Comparison of ENCODE assay signal across 16 cellular contexts in genomic region chr2:117087565-117088291, GRCh38.
DNase-seq lines count a peak whose midpoint lies in the region; ATAC-seq and TF ChIP-seq lines count a peak whose summit lies in the region.
"Had no signal": no experiment of that assay in that cellular context is flagged by ENCODE, and none has a peak within 500 bp of the region (broad histone marks: within the 10 kb centered on the region; RNA-seq: fewer than 3 reads in every experiment).

No MANE protein-coding gene starts in this region.

- no peaks in the 10 kb centered on the region for H3K79me1 ChIP-seq in H9 (ENCODE audit: insufficient read depth, low read depth, low read length, poor library complexity, severe bottlenecking)

- peaks cover 38% of the 10 kb centered on the region in 2 experiments for H3K4me1 Mint-ChIP-seq in H9
- peaks cover 34% of the 10 kb centered on the region for H3K4me1 Mint-ChIP-seq in nephron
- H3K4me1 Mint-ChIP-seq: T-cell had no signal

- H4K20me1 ChIP-seq in H9 (ENCODE audit: control insufficient read depth, insufficient read depth, insufficient read length): no peaks in the 10 kb centered on the region

- H3K4me3 Mint-ChIP-seq in H9 (peak overlapping the region; percentile 2 to 5; a peak in 3 of 5 replicates), nephron (peak overlapping the region; percentile 7 to 65 (median 41))
- H3K4me3 Mint-ChIP-seq: natural killer cell treated with Interleukin-12 subunit alpha and Interleukin-12 subunit beta and Interleukin-15 and Interleukin-18, amount 100 ng/mL, for 72 hours; T-cell had no signal

- H3T11ph ChIP-seq in H9 (ENCODE audit: low read length): no peak overlapping the region

- H2AK5ac ChIP-seq in H9 (ENCODE audit: insufficient read length, low read length): no peak overlapping the region

- H3K4ac ChIP-seq in H9 (ENCODE audit: low read depth, low read length): no peak overlapping the region

- no peak overlapping the region for H2BK120ac ChIP-seq in H9 (ENCODE audit: low read depth, low read length, poor library complexity, severe bottlenecking)

- no peak for ATAC-seq in GM21515 (IDR thresholded peaks at IDR 0.05; ENCODE audit: unreplicated experiment)
- ATAC-seq in GM18861 (IDR thresholded peaks at IDR 0.05; ENCODE audit: unreplicated experiment): no peak
- ATAC-seq: natural killer cell treated with Interleukin-12 subunit alpha and Interleukin-12 subunit beta and Interleukin-15 and Interleukin-18, amount 100 ng/mL, for 72 hours; T-cell had no signal

- H3K36me3 ChIP-seq in ectodermal cell (ENCODE audit: control insufficient read depth, insufficient read depth, low read length): no peaks in the 10 kb centered on the region

- in situ Hi-C loops in G401 (cut with HindIII; ENCODE audit: low sequenced_read_pairs): no loop called here

- no peak overlapping the region for H3K18ac ChIP-seq in H9 (ENCODE audit: insufficient read length, low read depth, low read length)

- H3K9me3 Mint-ChIP-seq in H9 (no peaks in the 10 kb centered on the region), nephron (no peaks in the 10 kb centered on the region)

- H3K27me3 Mint-ChIP-seq in H9 (ENCODE audit: low read depth): peaks cover 77% of the 10 kb centered on the region
- no peaks in the 10 kb centered on the region for H3K27me3 Mint-ChIP-seq in nephron (ENCODE audit: low read depth)
- H3K27me3 Mint-ChIP-seq: natural killer cell treated with Interleukin-12 subunit alpha and Interleukin-12 subunit beta and Interleukin-15 and Interleukin-18, amount 100 ng/mL, for 72 hours; T-cell had no signal

- H4K8ac ChIP-seq in H9 (replicated peaks; ENCODE audit: insufficient read length, low read depth, low read length): no peak overlapping the region

- no peaks in the 10 kb centered on the region; the same call in 1 of the 2 replicates for H3K27me3 ChIP-seq in H9 (ENCODE audit: insufficient read depth, low read length)
- no peaks in the 10 kb centered on the region for H3K27me3 ChIP-seq in ectodermal cell (ENCODE audit: control insufficient read depth, insufficient read depth, low read length, poor library complexity, severe bottlenecking)

- no CpG with 5 or more reads among the region's 9 CpGs for WGBS in H9 (ENCODE audit: extremely low coverage, insufficient read length, low lambda C conversion rate)
- WGBS in ectodermal cell, 2 experiments: 12 to 17% methylated on average over 9 of the region's 9 CpGs

- peaks cover 3% of the 10 kb centered on the region; the same call in 1 of the 2 replicates for H3K4me1 ChIP-seq in H9 (ENCODE audit: insufficient read depth, low read length)
- H3K4me1 ChIP-seq in ectodermal cell (ENCODE audit: control insufficient read depth, insufficient read depth, low read length): peaks cover 21% of the 10 kb centered on the region

- no peak overlapping the region for H2BK15ac ChIP-seq in H9 (ENCODE audit: low read depth, low read length)

- H4K91ac ChIP-seq in H9 (ENCODE audit: insufficient read length, low read depth, low read length): no peak overlapping the region

- no peak overlapping the region for H2BK20ac ChIP-seq in H9 (ENCODE audit: low read depth, low read length, poor library complexity, severe bottlenecking)

- no peak overlapping the region for H3K9ac ChIP-seq in H9 (ENCODE audit: extremely low read depth, insufficient read length, low read length)

- H4K5ac ChIP-seq in H9 (ENCODE audit: insufficient read length, low read depth, low read length): no peak overlapping the region

- H3K4me2 ChIP-seq in H9 (ENCODE audit: insufficient read depth, insufficient read length, low read length): peak overlapping the region; percentile 34

- H3K23me2 ChIP-seq in H9 (ENCODE audit: insufficient read length, low read depth, low read length, poor library complexity, severe bottlenecking): no peaks in the 10 kb centered on the region

- no peak overlapping the region for H2BK5ac ChIP-seq in H9 (ENCODE audit: insufficient read length, low read length)

- H3K27ac ChIP-seq in H9 (ENCODE audit: insufficient read length, low read depth, low read length) (no peak overlapping the region), ectodermal cell (ENCODE audit: insufficient read depth, low read depth, low read length, poor library complexity, severe bottlenecking) (peak overlapping the region; percentile 77)

- DNase-seq in H9 (peak; percentile 58), NCI-H1417 (lab: John Stamatoyannopoulos, UW) (peak in 2 of 3 experiments; percentile 50 to 84), G401 (ENCODE audit: low spot score) (no peak)
- no peak for DNase-seq in activated CD4-positive, alpha-beta T cell treated with anti-CD3 and anti-CD28 coated beads for 4 hours
- DNase-seq: activated CD4-positive, CD25-positive, alpha-beta regulatory T cell; activated effector memory CD4-positive, alpha-beta T cell treated with Interleukin-2 at 50 U/mL for 16 hours; cerebellar nuclear complex; foreskin fibroblast; HCEC 1CT; T-cell had no signal

- TF ChIP-seq CTCF in H9 (conservative IDR thresholded peaks at IDR 0.05): no peak
- no peak for TF ChIP-seq CTCF in nephron (IDR thresholded peaks at IDR 0.05; ENCODE audit: unreplicated experiment in 3 of 3)

- no peak overlapping the region for H3K4me3 ChIP-seq in ectodermal cell (ENCODE audit: insufficient read depth, low read depth, low read length)
- H3K4me3 ChIP-seq: lung had no signal

- no peaks in the 10 kb centered on the region for H3K9me3 ChIP-seq in H9 (ENCODE audit: control insufficient read depth, low read depth, low read length)
- H3K9me3 ChIP-seq in ectodermal cell (ENCODE audit: control insufficient read depth, low read length): no peaks in the 10 kb centered on the region

- no peak overlapping the region for H3K23ac ChIP-seq in H9 (ENCODE audit: insufficient read length, low read depth, low read length)

- H3K79me2 ChIP-seq in H9 (ENCODE audit: insufficient read depth, low read length): no peaks in the 10 kb centered on the region

- H2AFZ ChIP-seq in H9 (ENCODE audit: low read length): no peak overlapping the region

- no peak overlapping the region for H3K56ac ChIP-seq in H9 (ENCODE audit: insufficient read length, low read depth, low read length)

- H3K27ac Mint-ChIP-seq in H9: peak overlapping the region in 2 of 3 experiments; percentile 62 to 78; a peak in 5 of 7 replicates
- H3K27ac Mint-ChIP-seq in nephron: peak overlapping the region; percentile 87 to 94 (median 88)
- H3K27ac Mint-ChIP-seq: natural killer cell treated with Interleukin-12 subunit alpha and Interleukin-12 subunit beta and Interleukin-15 and Interleukin-18, amount 100 ng/mL, for 72 hours; T-cell had no signal

- no peaks in the 10 kb centered on the region for H3K36me3 Mint-ChIP-seq in H9 (ENCODE audit: insufficient read depth in 1 of 3, low read depth in 3 of 3)
- H3K36me3 Mint-ChIP-seq in nephron (ENCODE audit: low read depth): no peaks in the 10 kb centered on the region
- H3K36me3 Mint-ChIP-seq: natural killer cell treated with Interleukin-12 subunit alpha and Interleukin-12 subunit beta and Interleukin-15 and Interleukin-18, amount 100 ng/mL, for 72 hours; T-cell had no signal

- no peak overlapping the region for H2BK12ac ChIP-seq in H9 (ENCODE audit: insufficient read length, low read depth, low read length)

- no peak overlapping the region for H3K14ac ChIP-seq in H9 (ENCODE audit: insufficient read depth, low read length)

Comparison
In these comparisons a context has a peak if more than half of its experiments do, and no peak if none do; other contexts are left out.
1. DNase-seq: peak in H9 (single experiment) and NCI-H1417 (2 of 3); none in activated CD4-positive, alpha-beta T cell treated with anti-CD3 and anti-CD28 coated beads for 4 hours (0 of 2) and G401 (single experiment).